ENCODE assay signal across 8 cellular contexts in the genomic region with DNA sequence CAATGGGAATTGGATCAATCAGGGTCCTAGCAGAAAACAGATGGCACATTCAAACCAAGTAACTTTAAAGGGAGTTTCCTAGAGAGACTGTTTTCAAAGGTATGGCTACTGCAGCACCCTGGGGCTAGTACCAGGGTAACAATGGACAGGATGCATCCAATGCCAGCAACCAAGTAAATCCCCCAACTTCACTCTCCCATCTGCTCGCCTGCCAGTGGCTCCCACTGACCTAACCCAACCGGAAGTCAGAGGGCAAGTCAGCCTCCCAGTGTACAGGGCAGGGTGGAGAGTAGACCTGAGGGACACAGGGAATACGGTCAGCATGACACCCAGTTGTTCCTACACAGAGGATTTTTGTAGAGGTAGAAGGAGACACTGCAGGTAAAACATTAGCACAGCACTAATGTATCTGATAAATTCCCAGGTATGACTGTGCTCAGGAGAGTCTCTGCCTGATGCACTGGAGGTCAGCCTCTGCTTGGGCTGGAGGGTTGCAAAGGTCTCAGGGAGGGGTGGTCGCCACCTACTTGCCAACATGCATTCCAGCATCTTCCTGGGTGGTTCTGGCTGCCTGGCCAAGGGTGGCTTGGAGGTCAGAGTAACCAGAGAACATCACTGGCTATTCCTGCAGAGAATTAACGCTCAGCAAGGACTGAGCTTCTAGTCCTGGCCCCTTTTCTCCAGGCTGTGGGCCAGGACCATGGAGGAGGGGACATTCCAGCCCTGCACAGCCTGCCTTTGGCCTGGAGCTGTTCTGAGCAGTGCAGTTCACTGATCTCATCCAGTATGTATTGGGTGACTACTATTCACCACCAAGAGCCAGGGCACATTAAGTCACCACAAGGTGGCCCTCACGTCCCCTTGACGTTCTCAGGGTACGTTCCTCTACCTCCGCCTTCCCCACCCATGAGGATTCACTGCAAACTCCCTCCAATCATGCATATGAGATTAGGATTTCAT. TPM values are rescaled to one million over a fixed set of nuclear protein-coding genes. Genes with fewer than 3 reads are reported as not detected.
DNase-seq lines count a peak whose midpoint lies in the region; ATAC-seq, FAIRE-seq and TF ChIP-seq lines count a peak whose summit lies in the region.

No MANE protein-coding gene starts in this region.

- H3K9me3 ChIP-seq in PC-9 (ENCODE audit: insufficient read depth, low read depth), result no peaks in the 10 kb centered on the region
- H3K9me3 ChIP-seq in small intestine (ENCODE audit: control insufficient read depth, low read depth), result no peaks in the 10 kb centered on the region

- no peak overlapping the region for H3K27ac ChIP-seq in PC-9
- H3K27ac ChIP-seq in small intestine (ENCODE audit: low read depth in 1 of 2, low read length in 1 of 2), result no peak overlapping the region

- no peak overlapping the region for H3K4me2 ChIP-seq in PC-9

- no TSS peak for BruUV-seq in PC-9 (replicated peaks; lab: Mats Ljungman, UMichigan)

- H3K36me3 ChIP-seq in PC-9 (ENCODE audit: low read depth) (peaks cover 26% of the 10 kb centered on the region; the same call in 1 of the 2 replicates), small intestine (ENCODE audit: control insufficient read depth in 2 of 2, insufficient read depth in 2 of 2, low read length in 2 of 2) (no peaks in the 10 kb centered on the region)

- H4K20me1 ChIP-seq in PC-9 (ENCODE audit: insufficient read depth), result peaks cover 30% of the 10 kb centered on the region

- H2AFZ ChIP-seq in PC-9, result no peak overlapping the region

- intact Hi-C loops in PC-9 (cut with micrococcal nuclease; ENCODE audit: unreplicated experiment), result loop anchor here (5.0 kb wide), 1 partner anchor 80 kb away; no protein-coding TSS in a partner anchor

- H3K4me3 ChIP-seq in PC-9 (no peak overlapping the region), small intestine (ENCODE audit: low read depth in 1 of 2, low read length in 2 of 2) (no peak overlapping the region)

- POLR2A ChIA-PET in PC-9 (lab: Charles Lee; ENCODE audit: unreplicated experiment), result no interaction called here

- FAIRE-seq in small intestine (lab: Jason Lieb, UNC), result no peak

- H3F3A ChIP-seq in PC-9 (ENCODE audit: insufficient read depth, low read depth), result peaks cover 44% of the 10 kb centered on the region

- no peak for ATAC-seq in GM21825 (IDR thresholded peaks at IDR 0.05; ENCODE audit: unreplicated experiment)

- H3K4me1 ChIP-seq in PC-9 (replicated peaks; ENCODE audit: insufficient read depth), result peaks cover 18% of the 10 kb centered on the region
- no peaks in the 10 kb centered on the region for H3K4me1 ChIP-seq in small intestine (ENCODE audit: control insufficient read depth in 2 of 2, insufficient read depth in 1 of 2, low read depth in 1 of 2, low read length in 1 of 2)

- no peaks in the 10 kb centered on the region for H3K27me3 ChIP-seq in PC-9 (ENCODE audit: insufficient read depth, low read depth)
- peaks cover 0 to 3% of the 10 kb centered on the region in 2 donors for H3K27me3 ChIP-seq in small intestine (ENCODE audit: control insufficient read depth in 2 of 2, insufficient read depth in 2 of 2, low read length in 2 of 2)

- no peaks in the 10 kb centered on the region for H3K9me2 ChIP-seq in PC-9 (ENCODE audit: insufficient read depth)

- CTCF ChIA-PET in PC-9 (lab: Charles Lee), result interaction anchor here (0.6 to 1.5 kb wide), 3 partner anchors 65 to 1158 kb away, joined by 3 to 10 read pairs (median 7); no protein-coding TSS in a partner anchor

- 40 to 53% (median 49%) methylated on average over 9 of the region's 9 CpGs for WGBS in small intestine, 3 donors

- TF ChIP-seq CTCF in GM12874 (IDR thresholded peaks at IDR 0.05; ENCODE audit: insufficient read depth, low read depth, low read length) (peak; percentile 22; the same call in 1 of the 2 replicates), PC-9 (conservative IDR thresholded peaks at IDR 0.05) (peak; percentile 17; the same call in 1 of the 2 replicates)

- DNase-seq in AG08395 (ENCODE audit: low spot score), result peak; percentile 18
- DNase-seq in PC-9, result peak in 1 of 2 experiments; percentile 30
- peak; percentile 36 for DNase-seq in fibroblast of peridontal ligament (ENCODE audit: extremely low read depth)
- DNase-seq in small intestine, result no peak
- no peak for DNase-seq in NCI-H1417 (lab: John Stamatoyannopoulos, UW)
- no peak for DNase-seq in GM19238 (ENCODE audit: insufficient read length, low spot score)

- peaks cover 28% of the 10 kb centered on the region for H3K79me2 ChIP-seq in PC-9 (ENCODE audit: low read depth)

RNA-seq across cellular contexts. Expression of a gene that starts 5.1 kb away (rescaled TPM):
- not detected in 2 replicates for total RNA-seq in PC-9 (2021)
- polyA plus RNA-seq in small intestine, result 10 to 100 TPM in 1 of 3 donors, under 1 TPM in 1, not detected in 1; 0.81 to 16.8 TPM

RNA-seq across cellular contexts. Expression of a gene that starts 6.7 kb away (rescaled TPM):
- total RNA-seq in PC-9 (2021), result 58.6 and 63.0 TPM in 2 replicates
- polyA plus RNA-seq in small intestine, result 1 to 10 TPM in 1 of 3 donors, under 1 TPM in 1, not detected in 1; 0.67 to 1.9 TPM

RNA-seq across cellular contexts. Expression of a gene that starts 28.2 kb away (rescaled TPM):
- 5.4 and 5.8 TPM in 2 replicates for total RNA-seq in PC-9 (2021)
- polyA plus RNA-seq in small intestine, result under 1 TPM in 1 of 3 donors, not detected in 2; 0.07 TPM

RNA-seq across cellular contexts. Expression of a gene that starts 32.9 kb away (rescaled TPM):
- 18.1 and 20.0 TPM in 2 replicates for total RNA-seq in PC-9 (2021)
- not detected for polyA plus RNA-seq in small intestine

Comparison
In these comparisons a context has a peak if more than half of its experiments do, and no peak if none do; other contexts are left out.
1. DNase-seq: peak in AG08395 (single experiment) and fibroblast of peridontal ligament (single experiment); none in small intestine (single experiment), NCI-H1417 (0 of 3) and GM19238 (single experiment).